In genomic region chr12:67911293-67911637, GRCh38 we compare ENCODE assay signal across 15 cellular contexts.
DNase-seq lines count a peak whose midpoint lies in the region; ATAC-seq and TF ChIP-seq lines count a peak whose summit lies in the region.
"Had no signal": no experiment of that assay in that cellular context is flagged by ENCODE, and none has a peak within 500 bp of the region (broad histone marks: within the 10 kb centered on the region; RNA-seq: fewer than 3 reads in every experiment).

No MANE protein-coding gene starts in this region.

- no peaks in the 10 kb centered on the region for H3K36me3 ChIP-seq in gastroesophageal sphincter
- no peaks in the 10 kb centered on the region for H3K36me3 ChIP-seq in osteoblast (ENCODE audit: insufficient read depth, low read length)

- DNase-seq in AG04450 (ENCODE audit: low read depth, low spot score) (no peak), RWPE1 (ENCODE audit: low spot score) (no peak), osteoblast (ENCODE audit: insufficient read length, low spot score, missing footprints) (no peak), NCI-H748 treated with DMSO at 0.1 percent for 48 hours (lab: John Stamatoyannopoulos, UW) (no peak), NCI-H2227 (lab: John Stamatoyannopoulos, UW; ENCODE audit: unreplicated experiment) (no peak)
- DNase-seq in activated effector memory CD4-positive, alpha-beta T cell treated with anti-CD3 and anti-CD28 coated beads, Interleukin-2, amount 50 U/mL, for 16 hours, result no peak
- DNase-seq: activated CD4-positive, CD25-positive, alpha-beta regulatory T cell treated with anti-CD3 and anti-CD28 coated beads, Interleukin-2, amount 50 U/mL, for 72 hours; activated effector memory CD4-positive, alpha-beta T cell treated with Interleukin-2 at 50 U/mL for 16 hours; AML-193; naive B cell; NCI-H1105; T-helper 9 cell had no signal

- ATAC-seq in gastroesophageal sphincter (no peak), GM21786 (IDR thresholded peaks at IDR 0.05; ENCODE audit: unreplicated experiment) (no peak)

- POLR2A ChIA-PET in AG04450 (lab: Yijun Ruan, JAX) (no interaction called here), RWPE1 (lab: Yijun Ruan, JAX; ENCODE audit: low non-redundant PET) (no interaction called here)

- peak overlapping the region; percentile 83 for H3K27ac ChIP-seq in AG04450 (ENCODE audit: low read depth, low read length)
- H3K27ac ChIP-seq in RWPE1, result peak overlapping the region; percentile 67; the same call in 1 of the 2 replicates
- peak overlapping the region in 3 of 4 donors; percentile 50 to 58 (median 58) for H3K27ac ChIP-seq in gastroesophageal sphincter
- peak overlapping the region; percentile 89 for H3K27ac ChIP-seq in osteoblast (ENCODE audit: low read depth, low read length)
- H3K27ac ChIP-seq: HL-60 had no signal

- H3K9me3 ChIP-seq in AG04450 (ENCODE audit: control insufficient read depth, insufficient read depth, low read length), result no peaks in the 10 kb centered on the region
- H3K9me3 ChIP-seq in gastroesophageal sphincter, result no peaks in the 10 kb centered on the region
- no peaks in the 10 kb centered on the region for H3K9me3 ChIP-seq in osteoblast (ENCODE audit: low read depth, low read length)

- no peak overlapping the region for H2AFZ ChIP-seq in osteoblast (ENCODE audit: low read length)

- H3K4me3 ChIP-seq in AG04450 (ENCODE audit: low read depth, low read length), result no peak overlapping the region
- no peak overlapping the region for H3K4me3 ChIP-seq in gastroesophageal sphincter
- H3K4me3 ChIP-seq in osteoblast (ENCODE audit: insufficient read depth, low read length), result no peak overlapping the region

- H3K4me1 ChIP-seq in gastroesophageal sphincter (peaks cover 0 to 15% (median 5%) of the 10 kb centered on the region in 3 donors), osteoblast (ENCODE audit: insufficient read depth, low read length) (peaks cover 24% of the 10 kb centered on the region)

- no peak for TF ChIP-seq POLR2A in gastroesophageal sphincter (IDR thresholded peaks at IDR 0.05)

- CTCF ChIA-PET in AG04450 (lab: Charles Lee) (no interaction called here), RWPE1 (lab: Yijun Ruan, JAX) (no interaction called here)

- H4K20me1 ChIP-seq in osteoblast (ENCODE audit: insufficient read depth, low read length), result no peaks in the 10 kb centered on the region

- no peaks in the 10 kb centered on the region for H3K27me3 ChIP-seq in AG04450 (ENCODE audit: control insufficient read depth, insufficient read depth, low read length)
- H3K27me3 ChIP-seq in gastroesophageal sphincter, result no peaks in the 10 kb centered on the region
- no peaks in the 10 kb centered on the region for H3K27me3 ChIP-seq in osteoblast (ENCODE audit: insufficient read depth, low read length)

- no peak overlapping the region for H3K4me2 ChIP-seq in osteoblast (ENCODE audit: insufficient read depth, low read length)

- TF ChIP-seq CTCF in AG04450 (IDR thresholded peaks at IDR 0.05; ENCODE audit: low read depth, low read length) (no peak), RWPE1 (conservative IDR thresholded peaks at IDR 0.05; ENCODE audit: low read depth) (no peak), gastroesophageal sphincter (IDR thresholded peaks at IDR 0.05) (no peak), osteoblast (IDR thresholded peaks at IDR 0.05; ENCODE audit: extremely low read depth, low read depth, low read length) (no peak)

- TF ChIP-seq EP300 in gastroesophageal sphincter (IDR thresholded peaks at IDR 0.05), result no peak

- H3K79me2 ChIP-seq in osteoblast (ENCODE audit: insufficient read depth, low read length), result no peaks in the 10 kb centered on the region

- 37 to 47% methylated on average over 4 to 5 of the region's 5 CpGs for WGBS in gastroesophageal sphincter (ENCODE audit: low coverage in 1 of 2), 2 donors
